Comparison of ENCODE assay signal across 21 cellular contexts in genomic region chr16:25089346-25089745, GRCh38. TPM values are rescaled to one million over a fixed set of nuclear protein-coding genes. Genes with fewer than 3 reads are reported as not detected.
DNase-seq lines count a peak whose midpoint lies in the region; ATAC-seq and TF ChIP-seq lines count a peak whose summit lies in the region.
"Had no signal": no experiment of that assay in that cellular context is flagged by ENCODE, and none has a peak within 500 bp of the region (broad histone marks: within the 10 kb centered on the region; RNA-seq: fewer than 3 reads in every experiment).

No MANE protein-coding gene starts in this region.

- no peaks in the 10 kb centered on the region for H3K9me2 ChIP-seq in PC-3 (replicated peaks; ENCODE audit: low read length)
- H3K9me2 ChIP-seq: SK-N-SH had no signal

- H3K14ac ChIP-seq in trophoblast cell (ENCODE audit: low read length): no peak overlapping the region

- H3K18ac ChIP-seq in trophoblast cell (ENCODE audit: low read length): no peak overlapping the region

- H2BK120ac ChIP-seq in trophoblast cell (ENCODE audit: insufficient read depth, low read length, poor library complexity): no peak overlapping the region

- peak overlapping the region; percentile 42; the same call in 1 of the 2 replicates for H3K4me2 ChIP-seq in PC-3 (ENCODE audit: low read length)
- H3K4me2 ChIP-seq in trophoblast cell (ENCODE audit: low read length): no peak overlapping the region
- H3K4me2 ChIP-seq: SK-N-SH had no signal

- no peaks in the 10 kb centered on the region for H3F3A ChIP-seq in PC-3 (ENCODE audit: low read length, unreplicated experiment)

- TF ChIP-seq CTCF in PC-3 (conservative IDR thresholded peaks at IDR 0.05; ENCODE audit: low read depth, low read length) (no peak), foreskin keratinocyte (conservative IDR thresholded peaks at IDR 0.05) (no peak)

- H4K91ac ChIP-seq in trophoblast cell (ENCODE audit: low read depth, low read length): no peak overlapping the region

- H3K36me3 ChIP-seq in PC-3 (ENCODE audit: low read depth, low read length) (no peaks in the 10 kb centered on the region), trophoblast cell (ENCODE audit: control insufficient read depth in 1 of 2, insufficient read depth in 2 of 2, low read length in 2 of 2) (no peaks in the 10 kb centered on the region), aorta (ENCODE audit: control insufficient read depth in 1 of 2, insufficient read depth in 2 of 2, low read length in 1 of 2) (no peaks in the 10 kb centered on the region)
- H3K36me3 ChIP-seq: MG63 had no signal

- WGBS in trophoblast cell (ENCODE audit: extremely low coverage, insufficient coverage, insufficient read length): no CpG with 5 or more reads among the region's 5 CpGs
- WGBS in aorta, 2 donors: 81 to 86% methylated on average over 5 of the region's 5 CpGs

- H3K79me2 ChIP-seq in PC-3 (ENCODE audit: low read length) (no peaks in the 10 kb centered on the region), trophoblast cell (ENCODE audit: control insufficient read depth, insufficient read depth, low read length, poor library complexity) (no peaks in the 10 kb centered on the region)

- no peak overlapping the region for H3K4ac ChIP-seq in trophoblast cell (ENCODE audit: low read depth, low read length)

- H3K4me3 ChIP-seq in PC-3 (ENCODE audit: low read length) (no peak overlapping the region), trophoblast cell (ENCODE audit: low read depth, low read length) (no peak overlapping the region), aorta (ENCODE audit: low read length in 2 of 2) (no peak overlapping the region)
- H3K4me3 ChIP-seq: GM23248, MG63 had no signal

- H3K9ac ChIP-seq in PC-3 (ENCODE audit: low read length): no peak overlapping the region
- no peak overlapping the region for H3K9ac ChIP-seq in trophoblast cell (ENCODE audit: low read length)
- H3K9ac ChIP-seq: GM23248, SK-N-SH had no signal

- H3K4me1 ChIP-seq in PC-3 (ENCODE audit: insufficient read depth, low read length) (peaks cover 6% of the 10 kb centered on the region), foreskin keratinocyte (no peaks in the 10 kb centered on the region), trophoblast cell (ENCODE audit: control insufficient read depth in 1 of 2, insufficient read depth in 2 of 2, low read length in 2 of 2) (peaks cover 2 to 4% of the 10 kb centered on the region in 2 experiments), aorta (ENCODE audit: control insufficient read depth in 1 of 2, insufficient read depth in 2 of 2, low read length in 2 of 2) (no peaks in the 10 kb centered on the region)

- POLR2A ChIA-PET in PC-3 (lab: Charles Lee; ENCODE audit: unreplicated experiment): no interaction called here

- no peak overlapping the region for H2AK5ac ChIP-seq in trophoblast cell (ENCODE audit: low read length)

- DNase-seq in PC-3 (peak; percentile 65), foreskin keratinocyte (peak in 1 of 2 donors; percentile 11), trophoblast cell (peak; percentile 70 to 74), caudate nucleus (lab: John Stamatoyannopoulos, UW) (no peak), OCI-M1 (lab: John Stamatoyannopoulos, UW) (no peak), DMS53 treated with DMSO at 0.1 percent for 48 hours (lab: John Stamatoyannopoulos, UW; ENCODE audit: unreplicated experiment) (no peak), aorta (no peak)
- DNase-seq: CD8-positive, alpha-beta T cell; DMS 273 treated with DMSO at 0.1 percent for 48 hours; DND-41; GM23248; H7; Kasumi-1; MG63; NCI-H2081; NCI-H2227 treated with DMSO at 0.1 percent for 48 hours; NCI-H526 treated with DMSO at 0.1 percent for 48 hours; SK-N-SH; SW 1271 had no signal

- H3K27ac ChIP-seq in PC-3 (ENCODE audit: low read length) (no peak overlapping the region), foreskin keratinocyte (no peak overlapping the region), trophoblast cell (ENCODE audit: low read depth, low read length) (no peak overlapping the region), caudate nucleus (ENCODE audit: low read depth, low read length) (no peak overlapping the region), aorta (ENCODE audit: low read depth in 1 of 2, low read length in 2 of 2) (no peak overlapping the region)
- H3K27ac ChIP-seq: C4-2B, GM23248, HL-60 had no signal

- CTCF ChIA-PET in PC-3 (lab: Charles Lee): no interaction called here

- H2BK12ac ChIP-seq in trophoblast cell (ENCODE audit: low read length): no peak overlapping the region

- H4K20me1 ChIP-seq in PC-3 (ENCODE audit: low read length): no peaks in the 10 kb centered on the region

- no TSS peak for BruUV-seq in PC-3 (replicated peaks; lab: Mats Ljungman, UMichigan)

- intact Hi-C loops in PC-3 (cut with micrococcal nuclease) (no loop called here), aorta (cut with DNase I) (no loop called here)

- no peak overlapping the region for H4K12ac ChIP-seq in trophoblast cell (ENCODE audit: low read depth, low read length)

- H4K8ac ChIP-seq in trophoblast cell (ENCODE audit: low read depth, low read length): no peak overlapping the region

- no peak overlapping the region for H2BK5ac ChIP-seq in trophoblast cell (ENCODE audit: low read depth, low read length, poor library complexity)

- H3K27me3 ChIP-seq in PC-3 (ENCODE audit: low read length) (no peaks in the 10 kb centered on the region), foreskin keratinocyte (peaks cover 6% of the 10 kb centered on the region), trophoblast cell (ENCODE audit: insufficient read depth, low read length) (no peaks in the 10 kb centered on the region), aorta (ENCODE audit: control insufficient read depth in 1 of 2, insufficient read depth in 2 of 2, low read length in 1 of 2) (no peaks in the 10 kb centered on the region)
- H3K27me3 ChIP-seq: MG63 had no signal

- H3K23ac ChIP-seq in trophoblast cell (ENCODE audit: low read length): no peak overlapping the region

- H3K79me1 ChIP-seq in trophoblast cell (ENCODE audit: low read length): no peaks in the 10 kb centered on the region

- H3K9me3 ChIP-seq in PC-3 (ENCODE audit: low read length) (no peaks in the 10 kb centered on the region), trophoblast cell (ENCODE audit: insufficient read depth, low read depth, low read length) (no peaks in the 10 kb centered on the region), aorta (ENCODE audit: control insufficient read depth, low read length) (no peaks in the 10 kb centered on the region)
- H3K9me3 ChIP-seq: MG63, SK-N-SH had no signal

- H2AFZ ChIP-seq in PC-3 (ENCODE audit: low read length) (no peak overlapping the region), trophoblast cell (ENCODE audit: insufficient read depth, low read length, poor library complexity) (no peak overlapping the region)
- H2AFZ ChIP-seq: GM23248 had no signal

- ATAC-seq in PC-3: peak; percentile 53
- peak; percentile 88 for ATAC-seq in foreskin keratinocyte
- ATAC-seq in aorta (ENCODE audit: low FRiP score): no peak
- ATAC-seq: CD8-positive, alpha-beta T cell had no signal

RNA-seq across cellular contexts. Expression of gene LCMT1, which starts 22.2 kb away (rescaled TPM):
- total RNA-seq in PC-3 (2014; rRNA removed): 30.5 and 31.0 TPM in 2 replicates
- 28.9 and 29.6 TPM in 2 replicates for total RNA-seq in foreskin keratinocyte
- polyA plus RNA-seq in foreskin keratinocyte: 37.7 and 38.3 TPM in 2 replicates
- polyA plus RNA-seq in trophoblast cell (2013): 63.4 and 67.6 TPM in 2 replicates
- 10 to 100 TPM; 26.7 to 29.9 TPM for total RNA-seq in aorta
- polyA plus RNA-seq in aorta: 10 to 100 TPM; 23.9 to 28.2 TPM

Comparison
In these comparisons a context has a peak if more than half of its experiments do, and no peak if none do; other contexts are left out.
1. DNase-seq: peak in PC-3 (single experiment) and trophoblast cell (2 of 2); none in caudate nucleus (0 of 61), OCI-M1 (single experiment), DMS53 treated with DMSO at 0.1 percent for 48 hours (single experiment) and aorta (0 of 2).